In genomic region chr15:40069178-40070165, GRCh38 we compare ENCODE assay signal across 1 cellular context.
A peak's percentile ranks its signal among the peaks of the same experiment; 100 is the strongest.
TF ChIP-seq lines count a peak whose summit lies in the region.

No MANE protein-coding gene starts in this region.

TF ChIP-seq in HepG2, 621 proteins besides CTCF, POLR2A, EP300 and RAD21 (continued from another document and continues in another):
- TF ChIP-seq ZBTB46 (CRISPR knock-in tag; IDR thresholded peaks at IDR 0.05; ENCODE audit: borderline replicate concordance) (no peak), ELF3 (CRISPR knock-in tag; IDR thresholded peaks at IDR 0.05) (peak; percentile 31; the same call in 1 of the 2 replicates), ZFP91 (CRISPR knock-in tag; IDR thresholded peaks at IDR 0.05; ENCODE audit: borderline replicate concordance) (peak; percentile 53; the same call in 1 of the 2 replicates), ZNF7 (CRISPR knock-in tag; IDR thresholded peaks at IDR 0.05) (no peak), ZNF329 (CRISPR knock-in tag; IDR thresholded peaks at IDR 0.05; ENCODE audit: low read depth) (no peak), GATAD2A (CRISPR knock-in tag; IDR thresholded peaks at IDR 0.05) (peak; percentile 82), ZBTB34 (CRISPR knock-in tag; IDR thresholded peaks at IDR 0.05) (peak; percentile 40; the same call in 1 of the 2 replicates), SRSF1 (optimal IDR thresholded peaks at IDR 0.05; ENCODE audit: low read depth, low read length) (peak; percentile 41), MYC (CRISPR knock-in tag; IDR thresholded peaks at IDR 0.05; ENCODE audit: borderline replicate concordance) (peak; percentile 49; the same call in 1 of the 2 replicates), ZBTB40 (IDR thresholded peaks at IDR 0.05) (no peak), ZBTB40 (CRISPR knock-in tag; IDR thresholded peaks at IDR 0.05) (0 out of 2 replicates have a peak, but pooled peaks have one; percentile 36), ZNF703 (CRISPR knock-in tag; IDR thresholded peaks at IDR 0.05; ENCODE audit: borderline replicate concordance) (no peak), MAX (IDR thresholded peaks at IDR 0.05) (peak; percentile 58), JARID2 (CRISPR knock-in tag; IDR thresholded peaks at IDR 0.05; ENCODE audit: insufficient replicate concordance) (peak; percentile 40), ZNF512B (CRISPR knock-in tag; IDR thresholded peaks at IDR 0.05; ENCODE audit: borderline replicate concordance) (0 out of 2 replicates have a peak, but pooled peaks have one; percentile 48), UBTF (CRISPR knock-in tag; IDR thresholded peaks at IDR 0.05) (peak; percentile 76), NKX3-1 (CRISPR knock-in tag; IDR thresholded peaks at IDR 0.05) (no peak), ZNF776 (CRISPR knock-in tag; IDR thresholded peaks at IDR 0.05) (peak; percentile 40; the same call in 1 of the 2 replicates), AGO1 (IDR thresholded peaks at IDR 0.05; ENCODE audit: low read depth, low read length, poor library complexity, severe bottlenecking) (no peak), ZNF274 (CRISPR knock-in tag; IDR thresholded peaks at IDR 0.05) (peak; percentile 58; the same call in 1 of the 2 replicates), HOXA3 (CRISPR knock-in tag; IDR thresholded peaks at IDR 0.05) (peak; percentile 67), HNF4G (IDR thresholded peaks at IDR 0.05; ENCODE audit: borderline replicate concordance, low read depth, low read length) (no peak), HNF4G (CRISPR knock-in tag; IDR thresholded peaks at IDR 0.05; ENCODE audit: borderline replicate concordance, low read depth) (no peak), ZNF788 (CRISPR knock-in tag; IDR thresholded peaks at IDR 0.05; ENCODE audit: borderline replicate concordance) (peak; percentile 24; the same call in 1 of the 2 replicates), ZBTB38 (CRISPR knock-in tag; IDR thresholded peaks at IDR 0.05) (0 out of 2 replicates have a peak, but pooled peaks have one; percentile 36), TBX2 (CRISPR knock-in tag; IDR thresholded peaks at IDR 0.05; ENCODE audit: borderline replicate concordance) (peak; percentile 24; the same call in 1 of the 2 replicates), HOMEZ (CRISPR knock-in tag; IDR thresholded peaks at IDR 0.05; ENCODE audit: low read depth) (no peak), SNRNP70 (IDR thresholded peaks at IDR 0.05; ENCODE audit: low read depth, low read length) (no peak), ZNF670 (CRISPR knock-in tag; IDR thresholded peaks at IDR 0.05; ENCODE audit: borderline replicate concordance) (0 out of 2 replicates have a peak, but pooled peaks have one; percentile 63), NCOA2 (CRISPR knock-in tag; IDR thresholded peaks at IDR 0.05) (peak; percentile 29; the same call in 1 of the 2 replicates), REL (CRISPR knock-in tag; conservative IDR thresholded peaks at IDR 0.05) (no peak), AGO2 (optimal IDR thresholded peaks at IDR 0.05; ENCODE audit: low read depth, low read length) (peak; percentile 26), ZNF629 (CRISPR knock-in tag; conservative IDR thresholded peaks at IDR 0.05) (no peak), GTF2F1 (IDR thresholded peaks at IDR 0.05; ENCODE audit: low read length) (no peak), ZNF383 (CRISPR knock-in tag; IDR thresholded peaks at IDR 0.05; ENCODE audit: borderline replicate concordance) (no peak), SAP130 (CRISPR knock-in tag; IDR thresholded peaks at IDR 0.05; ENCODE audit: low read depth) (peak; percentile 50; the same call in 1 of the 2 replicates)
